Comparison of ENCODE assay signal across 17 cellular contexts in the genomic region with DNA sequence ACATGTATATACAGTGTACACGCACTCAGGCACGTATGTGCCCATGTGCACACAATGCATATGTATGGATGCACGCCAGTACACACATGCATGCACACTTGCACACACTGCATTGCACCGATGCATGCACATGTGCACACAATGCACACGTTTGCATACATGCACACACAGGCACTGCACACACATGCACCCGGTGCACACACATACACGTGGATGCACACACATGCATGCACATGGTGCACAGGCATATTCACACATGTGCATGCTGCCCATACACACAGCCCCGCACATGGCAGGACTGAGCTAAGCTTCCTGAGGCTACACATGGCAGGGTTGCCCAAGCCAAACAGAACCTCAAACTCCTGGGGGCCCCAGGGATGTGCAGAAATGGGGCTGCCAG. TPM values are rescaled to one million over a fixed set of nuclear protein-coding genes. Genes with fewer than 3 reads are reported as not detected.
DNase-seq lines count a peak whose midpoint lies in the region; ATAC-seq and TF ChIP-seq lines count a peak whose summit lies in the region.
"Had no signal": no experiment of that assay in that cellular context is flagged by ENCODE, and none has a peak within 500 bp of the region (broad histone marks: within the 10 kb centered on the region; RNA-seq: fewer than 3 reads in every experiment).

No MANE protein-coding gene starts in this region.

- H3K27me3 Mint-ChIP-seq in GM23338 (ENCODE audit: insufficient read depth, low read depth, poor library complexity), result peaks cover 2% of the 10 kb centered on the region
- peaks cover 31% of the 10 kb centered on the region for H3K27me3 Mint-ChIP-seq in endothelial cell (ENCODE audit: unreplicated experiment)
- H3K27me3 Mint-ChIP-seq: IgD-negative memory B cell had no signal

- no peak for TF ChIP-seq CTCF in GM23338 (conservative IDR thresholded peaks at IDR 0.05; ENCODE audit: low read depth in 2 of 2)
- TF ChIP-seq CTCF in RWPE1 (conservative IDR thresholded peaks at IDR 0.05; ENCODE audit: low read depth), result no peak
- no peak for TF ChIP-seq CTCF in endothelial cell (IDR thresholded peaks at IDR 0.05; ENCODE audit: unreplicated experiment)
- no peak for TF ChIP-seq CTCF in osteoblast (IDR thresholded peaks at IDR 0.05; ENCODE audit: extremely low read depth, low read depth, low read length)

- H3K4me3 Mint-ChIP-seq in GM23338 (no peak overlapping the region), endothelial cell (ENCODE audit: unreplicated experiment) (peak overlapping the region; percentile 77)
- H3K4me3 Mint-ChIP-seq: CD8-positive, alpha-beta T cell; IgD-negative memory B cell had no signal

- no peaks in the 10 kb centered on the region for H3K9me2 ChIP-seq in GM23338 (ENCODE audit: insufficient read depth)

- H3F3A ChIP-seq in GM23338 (replicated peaks; ENCODE audit: low read depth), result no peaks in the 10 kb centered on the region

- H4K20me1 ChIP-seq in GM23338 (replicated peaks; ENCODE audit: insufficient read depth) (no peaks in the 10 kb centered on the region), osteoblast (ENCODE audit: insufficient read depth, low read length) (peaks cover 5% of the 10 kb centered on the region)

- H3K79me2 ChIP-seq in GM23338 (replicated peaks; ENCODE audit: insufficient read depth), result no peaks in the 10 kb centered on the region
- H3K79me2 ChIP-seq in osteoblast (ENCODE audit: insufficient read depth, low read length), result no peaks in the 10 kb centered on the region

- 82 to 84% methylated on average over 8 of the region's 8 CpGs for WGBS in aorta, 2 donors

- H3K36me3 Mint-ChIP-seq in GM23338 (ENCODE audit: low read depth), result peaks cover 14% of the 10 kb centered on the region
- peaks cover 8% of the 10 kb centered on the region for H3K36me3 Mint-ChIP-seq in endothelial cell (ENCODE audit: low read depth, unreplicated experiment)
- H3K36me3 Mint-ChIP-seq: CD8-positive, alpha-beta T cell; IgD-negative memory B cell had no signal

- H3K4me2 ChIP-seq in GM23338 (no peak overlapping the region), osteoblast (ENCODE audit: insufficient read depth, low read length) (peak overlapping the region; percentile 16)
- H3K4me2 ChIP-seq: BLaER1 treated with 17β-estradiol and CSF1 and Interleukin-3, amounts not matched to agents 10 nM and 100 nM had no signal

- no peaks in the 10 kb centered on the region for H3K9me3 Mint-ChIP-seq in GM23338
- H3K9me3 Mint-ChIP-seq in endothelial cell (ENCODE audit: unreplicated experiment), result no peaks in the 10 kb centered on the region
- H3K9me3 Mint-ChIP-seq: CD8-positive, alpha-beta T cell; IgD-negative memory B cell had no signal

- H3K36me3 ChIP-seq in GM23338 (ENCODE audit: insufficient read depth) (no peaks in the 10 kb centered on the region), osteoblast (ENCODE audit: insufficient read depth, low read length) (no peaks in the 10 kb centered on the region), aorta (ENCODE audit: control insufficient read depth in 1 of 2, insufficient read depth in 2 of 2, low read length in 1 of 2) (no peaks in the 10 kb centered on the region)
- H3K36me3 ChIP-seq: BLaER1 treated with 17β-estradiol and CSF1 and Interleukin-3, amounts not matched to agents 10 nM and 100 nM; SJCRH30 had no signal

- H3K4me1 Mint-ChIP-seq in GM23338, result peaks cover 16% of the 10 kb centered on the region
- H3K4me1 Mint-ChIP-seq in endothelial cell (ENCODE audit: unreplicated experiment), result peaks cover 14% of the 10 kb centered on the region

- no peaks in the 10 kb centered on the region for H3K9me3 ChIP-seq in osteoblast (ENCODE audit: low read depth, low read length)
- H3K9me3 ChIP-seq in aorta (ENCODE audit: control insufficient read depth, low read length), result no peaks in the 10 kb centered on the region
- H3K9me3 ChIP-seq: BLaER1 treated with 17β-estradiol and CSF1 and Interleukin-3, amounts not matched to agents 10 nM and 100 nM; SJCRH30 had no signal

- intact Hi-C loops in aorta (cut with DNase I), result no loop called here

- POLR2A ChIA-PET in RWPE1 (lab: Yijun Ruan, JAX; ENCODE audit: low non-redundant PET), result no interaction called here

- H2AFZ ChIP-seq in GM23338 (no peak overlapping the region), osteoblast (ENCODE audit: low read length) (no peak overlapping the region)

- no peak for DNase-seq in GM23338 (ENCODE audit: low spot score)
- no peak for DNase-seq in RWPE1 (ENCODE audit: low spot score)
- no peak for DNase-seq in endothelial cell (ENCODE audit: low spot score)
- no peak for DNase-seq in osteoblast (ENCODE audit: insufficient read length, low spot score, missing footprints)
- DNase-seq in Kasumi-1 (lab: John Stamatoyannopoulos, UW), result no peak
- no peak for DNase-seq in aorta
- DNase-seq: CD8-positive, alpha-beta T cell; DMS53; NCI-H1105 treated with DMSO at 0.1 percent for 48 hours; NCI-H1694; NCI-H2081 treated with DMSO at 0.1 percent for 48 hours; PC-3 had no signal

- H3K4me1 ChIP-seq in GM23338 (ENCODE audit: insufficient read depth) (peaks cover 7% of the 10 kb centered on the region; the same call in 1 of the 2 replicates), osteoblast (ENCODE audit: insufficient read depth, low read length) (peaks cover 16% of the 10 kb centered on the region), aorta (ENCODE audit: control insufficient read depth in 1 of 2, insufficient read depth in 2 of 2, low read length in 2 of 2) (no peaks in the 10 kb centered on the region)

- H3K27me3 ChIP-seq in GM23338 (ENCODE audit: insufficient read depth) (no peaks in the 10 kb centered on the region), osteoblast (ENCODE audit: insufficient read depth, low read length) (no peaks in the 10 kb centered on the region), aorta (ENCODE audit: control insufficient read depth in 1 of 2, insufficient read depth in 2 of 2, low read length in 1 of 2) (no peaks in the 10 kb centered on the region)
- H3K27me3 ChIP-seq: SJCRH30 had no signal

- H3K27ac Mint-ChIP-seq in GM23338, result peak overlapping the region; percentile 36; the same call in 1 of the 2 replicates
- no peak overlapping the region for H3K27ac Mint-ChIP-seq in endothelial cell (ENCODE audit: unreplicated experiment)
- H3K27ac Mint-ChIP-seq: CD8-positive, alpha-beta T cell; IgD-negative memory B cell had no signal

- ATAC-seq in GM23338 (no peak), esophagus mucosa (no peak), aorta (ENCODE audit: low FRiP score) (no peak)
- ATAC-seq: CD8-positive, alpha-beta T cell; PC-3 had no signal

- H3K27ac ChIP-seq in GM23338 (ENCODE audit: low read depth) (no peak overlapping the region), RWPE1 (peak overlapping the region; percentile 95), osteoblast (ENCODE audit: low read depth, low read length) (no peak overlapping the region), aorta (ENCODE audit: low read depth in 1 of 2, low read length in 2 of 2) (no peak overlapping the region)
- H3K27ac ChIP-seq: BLaER1 treated with 17β-estradiol and CSF1 and Interleukin-3, amounts not matched to agents 10 nM and 100 nM; SJCRH30 had no signal

- CTCF ChIA-PET in RWPE1 (lab: Yijun Ruan, JAX), result interaction anchor here (0.6 to 3.8 kb wide), 2 partner anchors 14 to 20 kb away, joined by 3 to 106 read pairs; partner anchors contain the start of gene ARHGEF16

- H3K4me3 ChIP-seq in GM23338, result no peak overlapping the region
- H3K4me3 ChIP-seq in osteoblast (ENCODE audit: insufficient read depth, low read length), result no peak overlapping the region
- no peak overlapping the region for H3K4me3 ChIP-seq in aorta (ENCODE audit: low read length in 2 of 2)
- H3K4me3 ChIP-seq: BLaER1 treated with 17β-estradiol and CSF1 and Interleukin-3, amounts not matched to agents 10 nM and 100 nM; SJCRH30 had no signal

TF ChIP-seq in GM23338, 12 proteins besides CTCF, POLR2A, EP300 and RAD21 (continues in another document):
- TF ChIP-seq NANOG (IDR thresholded peaks at IDR 0.05; ENCODE audit: borderline replicate concordance) (no peak), ZNF331 (CRISPR knock-in tag; IDR thresholded peaks at IDR 0.05; ENCODE audit: low read depth) (no peak), EZH2 (IDR thresholded peaks at IDR 0.05; ENCODE audit: low read depth, unreplicated experiment) (no peak), POLR2AphosphoS5 (IDR thresholded peaks at IDR 0.05; ENCODE audit: low read depth) (no peak), JUNB (IDR thresholded peaks at IDR 0.05; ENCODE audit: unreplicated experiment) (no peak)
- TF ChIP-seq, protein P1, sequence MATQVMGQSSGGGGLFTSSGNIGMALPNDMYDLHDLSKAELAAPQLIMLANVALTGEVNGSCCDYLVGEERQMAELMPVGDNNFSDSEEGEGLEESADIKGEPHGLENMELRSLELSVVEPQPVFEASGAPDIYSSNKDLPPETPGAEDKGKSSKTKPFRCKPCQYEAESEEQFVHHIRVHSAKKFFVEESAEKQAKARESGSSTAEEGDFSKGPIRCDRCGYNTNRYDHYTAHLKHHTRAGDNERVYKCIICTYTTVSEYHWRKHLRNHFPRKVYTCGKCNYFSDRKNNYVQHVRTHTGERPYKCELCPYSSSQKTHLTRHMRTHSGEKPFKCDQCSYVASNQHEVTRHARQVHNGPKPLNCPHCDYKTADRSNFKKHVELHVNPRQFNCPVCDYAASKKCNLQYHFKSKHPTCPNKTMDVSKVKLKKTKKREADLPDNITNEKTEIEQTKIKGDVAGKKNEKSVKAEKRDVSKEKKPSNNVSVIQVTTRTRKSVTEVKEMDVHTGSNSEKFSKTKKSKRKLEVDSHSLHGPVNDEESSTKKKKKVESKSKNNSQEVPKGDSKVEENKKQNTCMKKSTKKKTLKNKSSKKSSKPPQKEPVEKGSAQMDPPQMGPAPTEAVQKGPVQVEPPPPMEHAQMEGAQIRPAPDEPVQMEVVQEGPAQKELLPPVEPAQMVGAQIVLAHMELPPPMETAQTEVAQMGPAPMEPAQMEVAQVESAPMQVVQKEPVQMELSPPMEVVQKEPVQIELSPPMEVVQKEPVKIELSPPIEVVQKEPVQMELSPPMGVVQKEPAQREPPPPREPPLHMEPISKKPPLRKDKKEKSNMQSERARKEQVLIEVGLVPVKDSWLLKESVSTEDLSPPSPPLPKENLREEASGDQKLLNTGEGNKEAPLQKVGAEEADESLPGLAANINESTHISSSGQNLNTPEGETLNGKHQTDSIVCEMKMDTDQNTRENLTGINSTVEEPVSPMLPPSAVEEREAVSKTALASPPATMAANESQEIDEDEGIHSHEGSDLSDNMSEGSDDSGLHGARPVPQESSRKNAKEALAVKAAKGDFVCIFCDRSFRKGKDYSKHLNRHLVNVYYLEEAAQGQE (IDR thresholded peaks at IDR 0.05; ENCODE audit: unreplicated experiment), result no peak

RNA-seq across cellular contexts. Expression of gene ARHGEF16, which starts 19.6 kb away (rescaled TPM):
- total RNA-seq in GM23338 (2014; rRNA removed; shearing (Covaris generic)), result 19.1 and 29.3 TPM in 2 replicates
- polyA plus RNA-seq in GM23338 (2016; fragmentation: Nextera tagmentation; extraction: Ambion mirVana) (11.2 and 12.2 TPM in 2 replicates), aorta (1 to 10 TPM in 1 of 2 donors, not detected in 1; 8.8 TPM)
- total RNA-seq in endothelial cell (ENCODE audit: unreplicated experiment) (1.7 TPM), osteoblast (not detected in 2 replicates), esophagus mucosa (19.9 TPM), aorta (1 to 10 TPM in 1 of 2 donors, under 1 TPM in 1; 0.62 to 1.4 TPM)
- total RNA-seq: CD8-positive, alpha-beta T cell; LHCN-M2 had no signal
- polyA plus RNA-seq: IgD-negative memory B cell had no signal
